Comparison of ENCODE assay signal across 9 cellular contexts in genomic region chr3:127674099-127674792, GRCh38. TPM values are rescaled to one million over a fixed set of nuclear protein-coding genes. Genes with fewer than 3 reads are reported as not detected.
DNase-seq lines count a peak whose midpoint lies in the region; ATAC-seq and TF ChIP-seq lines count a peak whose summit lies in the region.
"Had no signal": no experiment of that assay in that cellular context is flagged by ENCODE, and none has a peak within 500 bp of the region (broad histone marks: within the 10 kb centered on the region; RNA-seq: fewer than 3 reads in every experiment).

No MANE protein-coding gene starts in this region.

- peaks cover 49% of the 10 kb centered on the region for H3K36me3 Mint-ChIP-seq in dendritic cell treated with granulocyte-macrophage colony-stimulating factor and Interleukin-4, amounts not matched to agents 40 ng/mL and 50 ng/mL, for 4 days (ENCODE audit: low read depth)
- H3K36me3 Mint-ChIP-seq in nephron (ENCODE audit: low read depth), result peaks cover 3% of the 10 kb centered on the region

- H3K4me3 Mint-ChIP-seq in dendritic cell treated with granulocyte-macrophage colony-stimulating factor and Interleukin-4, amounts not matched to agents 40 ng/mL and 50 ng/mL, for 4 days, result peak overlapping the region; percentile 81
- peak overlapping the region; percentile 93 to 94 (median 93) for H3K4me3 Mint-ChIP-seq in nephron

- no peaks in the 10 kb centered on the region for H3K9me3 ChIP-seq in heart left ventricle

- peaks cover 2 to 36% (median 22%) of the 10 kb centered on the region in 12 donors for H3K4me1 ChIP-seq in heart left ventricle

- no peak overlapping the region for H3K27ac Mint-ChIP-seq in dendritic cell treated with granulocyte-macrophage colony-stimulating factor and Interleukin-4, amounts not matched to agents 40 ng/mL and 50 ng/mL, for 4 days
- H3K27ac Mint-ChIP-seq in nephron, result peak overlapping the region; percentile 38 to 82 (median 82)

- intact Hi-C loops in heart left ventricle (cut with DNase I), result loop anchor here in 4 of 10 donors (5.0 to 10.0 kb wide), 4 partner anchors 79 to 381 kb away; partner anchors contain the start of genes MGLL (in 2 of the 4), MCM2 (in 1 of the 4), SEC61A1 (in 1 of the 4) and TPRA1 (in 1 of the 4)
- intact Hi-C loops in Right ventricle myocardium inferior (cut with DNase I), result loop anchor here (5.0 kb wide), 2 partner anchors 82 to 148 kb away; partner anchors contain the start of genes MGLL and TPRA1
- intact Hi-C loops in dendritic cell treated with granulocyte-macrophage colony-stimulating factor and Interleukin-4, amounts not matched to agents 40 ng/mL and 50 ng/mL, for 4 days (cut with micrococcal nuclease), result loop anchor here (5.0 kb wide), 2 partner anchors 82 to 378 kb away; partner anchors contain the start of genes SEC61A1 and TPRA1

- H3K27me3 Mint-ChIP-seq in dendritic cell treated with granulocyte-macrophage colony-stimulating factor and Interleukin-4, amounts not matched to agents 40 ng/mL and 50 ng/mL, for 4 days, result no peaks in the 10 kb centered on the region
- H3K27me3 Mint-ChIP-seq in nephron (ENCODE audit: low read depth), result peaks cover 8% of the 10 kb centered on the region

- no peak for TF ChIP-seq POLR2A in heart left ventricle (IDR thresholded peaks at IDR 0.05)

- peaks cover 72% of the 10 kb centered on the region for H3K4me1 Mint-ChIP-seq in dendritic cell treated with granulocyte-macrophage colony-stimulating factor and Interleukin-4, amounts not matched to agents 40 ng/mL and 50 ng/mL, for 4 days (ENCODE audit: low read depth)
- peaks cover 16% of the 10 kb centered on the region for H3K4me1 Mint-ChIP-seq in nephron

- 80 to 87% (median 84%) methylated on average over 18 of the region's 18 CpGs for WGBS in heart left ventricle, 4 donors

- no peaks in the 10 kb centered on the region for H3K9me3 Mint-ChIP-seq in dendritic cell treated with granulocyte-macrophage colony-stimulating factor and Interleukin-4, amounts not matched to agents 40 ng/mL and 50 ng/mL, for 4 days
- no peaks in the 10 kb centered on the region for H3K9me3 Mint-ChIP-seq in nephron

- peak overlapping the region in 10 of 12 donors; percentile 80 to 100 (median 93) for H3K4me3 ChIP-seq in heart left ventricle

- TF ChIP-seq CTCF in heart left ventricle (IDR thresholded peaks at IDR 0.05), result no peak
- no peak for TF ChIP-seq CTCF in nephron (IDR thresholded peaks at IDR 0.05; ENCODE audit: unreplicated experiment in 3 of 3)

- H3K27me3 ChIP-seq in heart left ventricle, result no peaks in the 10 kb centered on the region

- no peak for ATAC-seq in heart left ventricle
- ATAC-seq in Right ventricle myocardium inferior, result no peak

- peak in 2 of 5 donors; percentile 14 to 60 for DNase-seq in heart left ventricle
- DNase-seq in Right ventricle myocardium inferior (ENCODE audit: missing footprints), result no peak
- no peak for DNase-seq in NCI-H2081 (lab: John Stamatoyannopoulos, UW)
- no peak for DNase-seq in ACHN
- no peak for DNase-seq in iPS-NIHi11 (ENCODE audit: low spot score)
- DNase-seq in hepatic stellate cell (ENCODE audit: low spot score), result no peak
- DNase-seq: EL had no signal

- in situ Hi-C loops in ACHN (cut with HindIII; ENCODE audit: low pct_ligation_motif_present, low pct_unique_long_range_greater_than_20kb, low sequenced_read_pairs), result loop anchor here (25.0 kb wide), 1 partner anchor 288 kb away; no protein-coding TSS in a partner anchor

- peak overlapping the region in 6 of 12 donors; percentile 88 to 97 (median 94) for H3K27ac ChIP-seq in heart left ventricle

- peaks cover 0 to 40% (median 28%) of the 10 kb centered on the region in 9 donors for H3K36me3 ChIP-seq in heart left ventricle

RNA-seq across cellular contexts. Expression of gene ABTB1, which starts 1.5 kb away (rescaled TPM):
- total RNA-seq in heart left ventricle, result 10 to 100 TPM; 15.4 to 39.3 (median 30.9) TPM
- 10 to 100 TPM; 29.3 to 35.3 TPM for polyA plus RNA-seq in heart left ventricle
- total RNA-seq in Right ventricle myocardium inferior, result 31.7 TPM

RNA-seq across cellular contexts. Expression of gene PODXL2, which starts 45.3 kb away (rescaled TPM):
- total RNA-seq in heart left ventricle (1 to 10 TPM in 8 of 9 donors, under 1 TPM in 1; 1.00 to 4.1 (median 2.1) TPM), Right ventricle myocardium inferior (1.4 TPM)
- polyA plus RNA-seq in heart left ventricle, result 1 to 10 TPM in 1 of 2 donors, under 1 TPM in 1; 0.72 to 3.2 TPM
